Comparison of ENCODE assay signal across 8 cellular contexts in the genomic region with DNA sequence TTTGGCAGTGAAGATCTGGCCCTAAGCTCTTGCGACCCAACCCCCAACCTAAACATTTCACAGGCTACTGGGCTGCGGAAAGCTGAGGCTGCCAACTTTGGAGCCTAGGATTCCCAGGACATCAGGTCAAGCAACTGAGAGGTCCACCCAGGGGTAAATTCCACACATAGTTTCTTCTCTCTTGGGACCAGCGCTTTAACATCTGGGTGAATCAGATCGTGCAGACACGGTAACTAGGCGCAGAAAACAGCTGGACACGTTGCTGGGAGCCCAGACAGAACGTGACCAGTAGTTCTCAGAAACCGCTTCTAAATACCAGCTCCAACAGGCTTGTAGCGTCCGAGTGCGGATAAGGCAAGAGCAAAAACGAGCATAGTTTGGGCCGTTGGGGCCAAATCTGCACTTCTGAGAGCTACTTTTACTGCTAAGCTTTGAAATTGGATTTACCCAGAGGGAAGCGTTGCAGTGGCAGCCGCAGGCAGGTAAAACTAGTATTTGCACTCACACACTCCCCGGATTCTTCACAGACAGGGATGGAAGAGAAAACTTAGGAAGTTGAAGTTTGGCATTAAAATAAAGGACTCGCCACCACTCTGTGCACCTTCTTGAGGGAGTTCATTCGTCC. TPM values are rescaled to one million over a fixed set of nuclear protein-coding genes. Genes with fewer than 3 reads are reported as not detected.
A peak's percentile ranks its signal among the peaks of the same experiment; 100 is the strongest.
DNase-seq lines count a peak whose midpoint lies in the region; ATAC-seq lines count a peak whose summit lies in the region.

No MANE protein-coding gene starts in this region.

- ATAC-seq in GM21717 (IDR thresholded peaks at IDR 0.05; ENCODE audit: unreplicated experiment) (peak; percentile 20), right cardiac atrium (peak; percentile 40 to 44), sciatic nerve (peak; percentile 73)

- intact Hi-C loops in right cardiac atrium (cut with DNase I) (loop anchor here in 1 of 4 donors (10.0 kb wide), 1 partner anchor 95 kb away; no protein-coding TSS in a partner anchor), sciatic nerve (cut with DNase I) (no loop called here)

- peaks cover 29% of the 10 kb centered on the region for H3K36me3 ChIP-seq in HUES64 (ENCODE audit: insufficient read depth, low read length)
- H3K36me3 ChIP-seq in adipocyte (ENCODE audit: control insufficient read depth, insufficient read depth, low read length, severe bottlenecking), result peaks cover 4% of the 10 kb centered on the region

- H3K27me3 ChIP-seq in HUES64 (ENCODE audit: insufficient read depth, low read length) (no peaks in the 10 kb centered on the region), adipocyte (replicated peaks; ENCODE audit: control insufficient read depth, insufficient read depth, low read length) (no peaks in the 10 kb centered on the region), right cardiac atrium (ENCODE audit: control insufficient read depth, insufficient read depth) (no peaks in the 10 kb centered on the region)

- H3K9ac ChIP-seq in HUES64 (ENCODE audit: low read depth, low read length) (peak overlapping the region; percentile 81), adipocyte (ENCODE audit: low read length) (peak overlapping the region; percentile 90)

- H3K4me3 ChIP-seq in HUES64 (ENCODE audit: low read length), result peak overlapping the region; percentile 88
- peak overlapping the region; percentile 97 for H3K4me3 ChIP-seq in adipocyte (ENCODE audit: low read length)
- H3K4me3 ChIP-seq in right cardiac atrium (ENCODE audit: low read length), result peak overlapping the region; percentile 57

- no peaks in the 10 kb centered on the region for H3K9me3 ChIP-seq in HUES64 (ENCODE audit: insufficient read depth, low read depth, low read length)
- H3K9me3 ChIP-seq in adipocyte (ENCODE audit: control insufficient read depth, low read length), result no peaks in the 10 kb centered on the region
- no peaks in the 10 kb centered on the region for H3K9me3 ChIP-seq in right cardiac atrium (ENCODE audit: control insufficient read depth, low read length)

- H3K27ac ChIP-seq in HUES64 (ENCODE audit: low read depth, low read length), result peak overlapping the region; percentile 94
- peak overlapping the region; percentile 90 for H3K27ac ChIP-seq in right cardiac atrium (ENCODE audit: low read length)

- H3K4me1 ChIP-seq in HUES64 (ENCODE audit: insufficient read depth, low read length), result peaks cover 38% of the 10 kb centered on the region
- H3K4me1 ChIP-seq in adipocyte (ENCODE audit: control insufficient read depth, insufficient read depth, low read length), result peaks cover 66% of the 10 kb centered on the region
- H3K4me1 ChIP-seq in right cardiac atrium (ENCODE audit: control insufficient read depth, insufficient read depth, low read length), result peaks cover 4% of the 10 kb centered on the region

- peak; percentile 54 for DNase-seq in DMS 273 (lab: John Stamatoyannopoulos, UW; ENCODE audit: unreplicated experiment)
- no peak for DNase-seq in DMS 273 treated with DMSO at 0.1 percent for 48 hours (lab: John Stamatoyannopoulos, UW)
- DNase-seq in adipocyte (ENCODE audit: low read depth), result peak; percentile 85
- DNase-seq in right cardiac atrium, result peak; percentile 35 to 62 (median 60)
- peak; percentile 63 for DNase-seq in sciatic nerve (ENCODE audit: low spot score)
- DNase-seq in NCI-H2107 (lab: John Stamatoyannopoulos, UW), result no peak

- WGBS in HUES64, result under 1% methylated on average over 18 of the region's 19 CpGs
- under 1% methylated on average over 19 of the region's 19 CpGs for WGBS in right cardiac atrium

RNA-seq across cellular contexts. Expression of a gene that starts 11.8 kb away (rescaled TPM):
- polyA plus RNA-seq in HUES64 (2013, experiment 1 of 2), result 1.9 TPM
- polyA plus RNA-seq in HUES64 (2013, experiment 2 of 2), result 1.4 TPM
- total RNA-seq in right cardiac atrium (10 to 100 TPM; 22.2 to 42.4 (median 29.4) TPM), sciatic nerve (104 TPM)
- polyA plus RNA-seq in right cardiac atrium, result 6.6 TPM

RNA-seq across cellular contexts. Expression of a gene that starts 11.8 kb away (rescaled TPM):
- polyA plus RNA-seq in HUES64 (2013, experiment 1 of 2), result 11.4 TPM
- 10.3 TPM for polyA plus RNA-seq in HUES64 (2013, experiment 2 of 2)
- total RNA-seq in right cardiac atrium (10 to 100 TPM; 19.1 to 24.3 (median 20.2) TPM), sciatic nerve (48.9 TPM)
- 7.9 TPM for polyA plus RNA-seq in right cardiac atrium

Comparison
In these comparisons a context has a peak if more than half of its experiments do, and no peak if none do; other contexts are left out.
1. DNase-seq: peak in DMS 273 (single experiment), adipocyte (single experiment), right cardiac atrium (3 of 3) and sciatic nerve (single experiment); none in DMS 273 treated with DMSO at 0.1 percent for 48 hours (single experiment) and NCI-H2107 (single experiment).
2. ATAC-seq: peak in every context shown above with its lines; median percentile 73 in sciatic nerve; 42 in right cardiac atrium; 20 in GM21717.
3. Peak in every context shown above with its lines, with median percentiles within 50 percentile points of each other: H3K4me3 ChIP-seq.